1 cellular context compared by ENCODE assay signal in the genomic region with DNA sequence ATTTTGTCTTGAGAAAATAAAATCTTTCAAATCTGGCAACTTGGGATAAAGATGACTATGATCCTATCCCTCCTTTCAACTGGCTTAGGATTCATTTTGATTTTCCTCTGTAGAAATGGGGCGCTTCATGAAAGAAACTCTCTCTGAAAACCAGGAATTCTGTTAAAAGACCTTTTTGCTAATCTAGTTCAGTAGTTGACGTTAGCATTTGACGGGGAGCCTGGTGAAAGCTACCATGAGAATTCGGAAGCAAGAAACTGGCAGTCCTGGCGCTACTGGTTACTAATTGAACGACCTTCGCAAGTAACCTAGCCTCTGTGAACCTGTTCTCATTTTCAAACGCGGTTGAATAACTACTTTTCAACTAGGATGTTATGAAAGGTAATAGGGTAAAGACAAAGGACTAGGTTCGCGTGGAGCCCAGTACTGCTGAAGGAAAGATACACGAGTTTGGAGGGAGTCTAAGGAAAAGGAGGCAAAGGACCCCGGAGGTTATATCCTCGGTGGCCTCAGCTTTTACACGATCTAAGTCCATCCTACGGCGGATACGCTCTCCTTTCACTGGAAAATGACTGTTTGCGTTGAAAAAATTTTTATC.
TF ChIP-seq lines count a peak whose summit lies in the region.

No MANE protein-coding gene starts in this region.

TF ChIP-seq in endothelial cell of umbilical vein, 7 proteins besides CTCF, POLR2A, EP300 and RAD21:
- TF ChIP-seq, protein P1, sequence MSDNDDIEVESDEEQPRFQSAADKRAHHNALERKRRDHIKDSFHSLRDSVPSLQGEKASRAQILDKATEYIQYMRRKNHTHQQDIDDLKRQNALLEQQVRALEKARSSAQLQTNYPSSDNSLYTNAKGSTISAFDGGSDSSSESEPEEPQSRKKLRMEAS (IDR thresholded peaks at IDR 0.05; ENCODE audit: insufficient read depth, insufficient read length) = no peak
- TF ChIP-seq POLR2AphosphoS5 (IDR thresholded peaks at IDR 0.05; ENCODE audit: insufficient read depth, low read depth, low read length) (no peak), FOS (IDR thresholded peaks at IDR 0.05; ENCODE audit: borderline replicate concordance, insufficient read depth, low read length) (no peak), MYC (IDR thresholded peaks at IDR 0.05; ENCODE audit: low read depth, low read length) (no peak), GATA2 (IDR thresholded peaks at IDR 0.05; ENCODE audit: insufficient read depth, insufficient read length, low read depth, low read length) (no peak), EZH2 (IDR thresholded peaks at IDR 0.05; ENCODE audit: borderline replicate concordance, low read depth, low read length, severe bottlenecking) (no peak), JUN (IDR thresholded peaks at IDR 0.05; ENCODE audit: borderline replicate concordance, insufficient read depth, insufficient read length, low read depth) (no peak)
